1 cellular context compared by ENCODE assay signal in the genomic region with DNA sequence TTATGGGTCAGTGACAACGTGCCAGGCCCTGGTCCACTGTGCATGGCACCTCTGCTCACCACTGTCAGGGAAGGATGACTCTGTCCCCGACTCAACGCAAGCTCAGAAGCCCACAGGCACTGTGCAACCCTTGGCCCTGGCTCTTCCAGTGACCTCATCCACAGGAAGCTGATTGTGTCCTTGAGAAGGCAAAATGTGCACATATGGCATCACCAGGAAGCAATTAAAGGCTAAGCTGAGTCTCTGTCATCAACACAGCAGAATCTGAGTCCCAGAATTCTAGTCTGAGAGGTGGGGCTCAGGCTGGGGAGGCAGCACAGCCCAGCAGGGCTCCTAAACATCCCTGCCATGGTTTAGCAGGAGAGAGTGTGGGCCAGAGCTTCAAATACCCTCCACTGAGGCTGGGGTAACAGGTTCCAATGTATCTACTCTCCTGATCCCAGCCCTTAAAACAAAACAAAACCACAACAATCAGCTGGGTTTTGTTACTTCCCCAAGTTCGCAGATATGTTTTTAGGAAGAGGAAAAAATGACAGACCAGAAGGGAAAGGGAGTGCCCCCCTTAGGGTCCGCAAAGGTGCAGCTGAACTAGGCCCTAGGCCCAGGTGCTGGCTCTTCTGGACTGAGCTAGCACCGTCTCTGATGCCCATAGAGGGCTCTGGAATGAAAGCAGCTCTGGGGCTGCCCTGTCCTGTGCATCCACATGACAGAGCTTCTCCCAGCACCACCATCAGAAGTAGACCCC.
TF ChIP-seq lines count a peak whose summit lies in the region.

No MANE protein-coding gene starts in this region.

TF ChIP-seq in endothelial cell of umbilical vein, 7 proteins besides CTCF, POLR2A, EP300 and RAD21:
- no peak for TF ChIP-seq GATA2 (IDR thresholded peaks at IDR 0.05; ENCODE audit: insufficient read depth, insufficient read length, low read depth, low read length)
- TF ChIP-seq FOS (IDR thresholded peaks at IDR 0.05; ENCODE audit: borderline replicate concordance, insufficient read depth, low read length), result peak; percentile 32
